Comparison of ENCODE assay signal across 6 cellular contexts in genomic region chr19:16943090-16943489, GRCh38. TPM values are rescaled to one million over a fixed set of nuclear protein-coding genes. Genes with fewer than 3 reads are reported as not detected.
"Had no signal": no experiment of that assay in that cellular context is flagged by ENCODE, and none has a peak within 500 bp of the region (broad histone marks: within the 10 kb centered on the region; RNA-seq: fewer than 3 reads in every experiment).

No MANE protein-coding gene starts in this region.

RNA-seq across cellular contexts. Expression of gene F2RL3, which starts 54.3 kb away (rescaled TPM):
- total RNA-seq: activated CD4-positive, alpha-beta memory T cell treated with anti-CD3 and anti-CD28 coated beads for 36 hours; activated CD4-positive, alpha-beta T cell treated with anti-CD3 and anti-CD28 coated beads, Interleukin-2, amount 10 ng/mL, durations not matched to agents 24 days and 14 days; activated CD8-positive, alpha-beta memory T cell treated with anti-CD3 and anti-CD28 coated beads for 36 hours; activated CD8-positive, alpha-beta T cell treated with anti-CD3 and anti-CD28 coated beads for 36 hours; activated T-helper 2 cell treated with anti-CD3 and anti-CD28 coated beads, Interferon-gamma antibody, Interleukin-2, Interleukin-4, amounts not matched to agents 10 μg/mL and 5 μg/mL and 100 μg/mL, durations not matched to agents 14 hours and 24 hours and 36 hours; bronchial epithelial cell had no signal
